In genomic region chr2:230713331-230714121, GRCh38 we compare ENCODE assay signal across 8 cellular contexts. TPM values are rescaled to one million over a fixed set of nuclear protein-coding genes. Genes with fewer than 3 reads are reported as not detected.
A peak's percentile ranks its signal among the peaks of the same experiment; 100 is the strongest.
DNase-seq lines count a peak whose midpoint lies in the region; ATAC-seq and TF ChIP-seq lines count a peak whose summit lies in the region.

No MANE protein-coding gene starts in this region.

- ATAC-seq in HG03045 (IDR thresholded peaks at IDR 0.05; ENCODE audit: unreplicated experiment), result peak; percentile 25

- H3K27ac Mint-ChIP-seq in activated naive CD4-positive, alpha-beta T cell treated with anti-CD3 and anti-CD28 coated beads for 36 hours, result peak overlapping the region; percentile 94
- peak overlapping the region; percentile 90 for H3K27ac Mint-ChIP-seq in osteocyte (ENCODE audit: unreplicated experiment)

- TF ChIP-seq CTCF in osteocyte (IDR thresholded peaks at IDR 0.05) (no peak), vagina (IDR thresholded peaks at IDR 0.05) (no peak)

- CTCF ChIA-PET in activated naive CD4-positive, alpha-beta T cell treated with anti-CD3 and anti-CD28 coated beads for 36 hours (lab: Charles Lee), result interaction anchor here (0.6 to 2.3 kb wide), 22 partner anchors 9 to 345 kb away, joined by 3 to 53 read pairs (median 4); no protein-coding TSS in a partner anchor

- H3K9me3 Mint-ChIP-seq in activated naive CD4-positive, alpha-beta T cell treated with anti-CD3 and anti-CD28 coated beads for 36 hours, result no peaks in the 10 kb centered on the region
- H3K9me3 Mint-ChIP-seq in osteocyte (ENCODE audit: unreplicated experiment), result no peaks in the 10 kb centered on the region

- DNase-seq in DMS53 (lab: John Stamatoyannopoulos, UW) (peak; percentile 57), DMS53 treated with DMSO at 0.1 percent for 48 hours (lab: John Stamatoyannopoulos, UW; ENCODE audit: unreplicated experiment) (no peak), RPMI8226 (peak; percentile 14), head of caudate nucleus (peak in 36 of 42 donors; percentile 8 to 68 (median 39)), osteocyte (ENCODE audit: extremely low spot score, unreplicated experiment) (no peak), vagina (ENCODE audit: extremely low spot score in 2 of 2) (no peak)
- DNase-seq in activated naive CD4-positive, alpha-beta T cell treated with anti-CD3 and anti-CD28 coated beads for 36 hours, result peak; percentile 61

- peaks cover 51% of the 10 kb centered on the region for H3K4me1 ChIP-seq in vagina

- peak overlapping the region; percentile 83 to 95 for H3K4me3 ChIP-seq in vagina

- H3K4me3 Mint-ChIP-seq in activated naive CD4-positive, alpha-beta T cell treated with anti-CD3 and anti-CD28 coated beads for 36 hours, result peak overlapping the region; percentile 90
- H3K4me3 Mint-ChIP-seq in osteocyte (ENCODE audit: unreplicated experiment), result peak overlapping the region; percentile 90

- no peaks in the 10 kb centered on the region for H3K36me3 ChIP-seq in vagina

- intact Hi-C loops in activated naive CD4-positive, alpha-beta T cell treated with anti-CD3 and anti-CD28 coated beads for 36 hours (cut with micrococcal nuclease), result loop anchor here (1.0 to 10.0 kb wide), 12 partner anchors 10 to 709 kb away; partner anchors contain the start of genes SLC16A14, SP140 and SP140L
- intact Hi-C loops in head of caudate nucleus (cut with DNase I), result loop anchor here (10.0 kb wide), 1 partner anchor 81 kb away; no protein-coding TSS in a partner anchor
- intact Hi-C loops in vagina (cut with DNase I), result loop anchor here (2.0 kb wide), 1 partner anchor 85 kb away; no protein-coding TSS in a partner anchor

- H3K27me3 Mint-ChIP-seq in activated naive CD4-positive, alpha-beta T cell treated with anti-CD3 and anti-CD28 coated beads for 36 hours (ENCODE audit: low read depth), result no peaks in the 10 kb centered on the region
- H3K27me3 Mint-ChIP-seq in osteocyte (ENCODE audit: unreplicated experiment), result no peaks in the 10 kb centered on the region

- no peaks in the 10 kb centered on the region for H3K27me3 ChIP-seq in vagina

- no peak for TF ChIP-seq POLR2A in vagina (IDR thresholded peaks at IDR 0.05)

- H3K4me1 Mint-ChIP-seq in activated naive CD4-positive, alpha-beta T cell treated with anti-CD3 and anti-CD28 coated beads for 36 hours (ENCODE audit: low read depth), result peaks cover 46% of the 10 kb centered on the region
- H3K4me1 Mint-ChIP-seq in osteocyte (ENCODE audit: unreplicated experiment), result peaks cover 41% of the 10 kb centered on the region

- H3K9me3 ChIP-seq in vagina, result no peaks in the 10 kb centered on the region

- peaks cover 17% of the 10 kb centered on the region for H3K36me3 Mint-ChIP-seq in activated naive CD4-positive, alpha-beta T cell treated with anti-CD3 and anti-CD28 coated beads for 36 hours (ENCODE audit: low read depth)
- H3K36me3 Mint-ChIP-seq in osteocyte (ENCODE audit: unreplicated experiment), result peaks cover 3% of the 10 kb centered on the region

- peak overlapping the region; percentile 95 for H3K27ac ChIP-seq in vagina

RNA-seq across cellular contexts. Expression of gene CAB39, which starts 0.9 kb away (rescaled TPM):
- total RNA-seq in activated naive CD4-positive, alpha-beta T cell treated with anti-CD3 and anti-CD28 coated beads for 36 hours, result 10 to 100 TPM; 86.6 to 97.5 TPM
- total RNA-seq in osteocyte, result 40.8 and 43.2 TPM in 2 replicates
- 59.4 TPM for total RNA-seq in vagina

Comparison
In these comparisons a context has a peak if more than half of its experiments do, and no peak if none do; other contexts are left out.
1. DNase-seq: peak in DMS53 (single experiment), RPMI8226 (single experiment), activated naive CD4-positive, alpha-beta T cell treated with anti-CD3 and anti-CD28 coated beads for 36 hours (single experiment) and head of caudate nucleus (36 of 42); none in DMS53 treated with DMSO at 0.1 percent for 48 hours (single experiment), osteocyte (single experiment) and vagina (0 of 2).